ENCODE assay signal across 1 cellular context in genomic region chr6:27668442-27669275, GRCh38.
TF ChIP-seq lines count a peak whose summit lies in the region.

No MANE protein-coding gene starts in this region.

TF ChIP-seq in GM12878, 131 proteins besides CTCF, POLR2A, EP300 and RAD21 (continued from another document and continues in another):
- no peak for TF ChIP-seq PRDM15 (CRISPR knock-in tag; IDR thresholded peaks at IDR 0.05)
- TF ChIP-seq DPF2 (IDR thresholded peaks at IDR 0.05), result no peak
- TF ChIP-seq NR2C2 (IDR thresholded peaks at IDR 0.05; ENCODE audit: borderline replicate concordance, control insufficient read depth, insufficient read length, low read depth), result no peak
- no peak; the same call in 1 of the 2 replicates for TF ChIP-seq CREB1 (IDR thresholded peaks at IDR 0.05; ENCODE audit: low read depth)
- TF ChIP-seq BRCA1 (IDR thresholded peaks at IDR 0.05; ENCODE audit: low read depth, low read length), result no peak
- TF ChIP-seq STAT3 (IDR thresholded peaks at IDR 0.05; ENCODE audit: low read depth, low read length), result no peak
- no peak for TF ChIP-seq CBX3 (IDR thresholded peaks at IDR 0.05; ENCODE audit: borderline replicate concordance, low read depth)
- peak; percentile 50; the same call in 1 of the 2 replicates for TF ChIP-seq MTA3 (IDR thresholded peaks at IDR 0.05; ENCODE audit: borderline replicate concordance, low read length)
- no peak for TF ChIP-seq MYC (IDR thresholded peaks at IDR 0.05; ENCODE audit: insufficient read depth, insufficient read length, insufficient replicate concordance, low read length, severe bottlenecking)
- TF ChIP-seq ATF7 (IDR thresholded peaks at IDR 0.05; ENCODE audit: low read depth), result no peak
- TF ChIP-seq NFXL1 (IDR thresholded peaks at IDR 0.05; ENCODE audit: borderline replicate concordance), result no peak
- TF ChIP-seq, protein P1, sequence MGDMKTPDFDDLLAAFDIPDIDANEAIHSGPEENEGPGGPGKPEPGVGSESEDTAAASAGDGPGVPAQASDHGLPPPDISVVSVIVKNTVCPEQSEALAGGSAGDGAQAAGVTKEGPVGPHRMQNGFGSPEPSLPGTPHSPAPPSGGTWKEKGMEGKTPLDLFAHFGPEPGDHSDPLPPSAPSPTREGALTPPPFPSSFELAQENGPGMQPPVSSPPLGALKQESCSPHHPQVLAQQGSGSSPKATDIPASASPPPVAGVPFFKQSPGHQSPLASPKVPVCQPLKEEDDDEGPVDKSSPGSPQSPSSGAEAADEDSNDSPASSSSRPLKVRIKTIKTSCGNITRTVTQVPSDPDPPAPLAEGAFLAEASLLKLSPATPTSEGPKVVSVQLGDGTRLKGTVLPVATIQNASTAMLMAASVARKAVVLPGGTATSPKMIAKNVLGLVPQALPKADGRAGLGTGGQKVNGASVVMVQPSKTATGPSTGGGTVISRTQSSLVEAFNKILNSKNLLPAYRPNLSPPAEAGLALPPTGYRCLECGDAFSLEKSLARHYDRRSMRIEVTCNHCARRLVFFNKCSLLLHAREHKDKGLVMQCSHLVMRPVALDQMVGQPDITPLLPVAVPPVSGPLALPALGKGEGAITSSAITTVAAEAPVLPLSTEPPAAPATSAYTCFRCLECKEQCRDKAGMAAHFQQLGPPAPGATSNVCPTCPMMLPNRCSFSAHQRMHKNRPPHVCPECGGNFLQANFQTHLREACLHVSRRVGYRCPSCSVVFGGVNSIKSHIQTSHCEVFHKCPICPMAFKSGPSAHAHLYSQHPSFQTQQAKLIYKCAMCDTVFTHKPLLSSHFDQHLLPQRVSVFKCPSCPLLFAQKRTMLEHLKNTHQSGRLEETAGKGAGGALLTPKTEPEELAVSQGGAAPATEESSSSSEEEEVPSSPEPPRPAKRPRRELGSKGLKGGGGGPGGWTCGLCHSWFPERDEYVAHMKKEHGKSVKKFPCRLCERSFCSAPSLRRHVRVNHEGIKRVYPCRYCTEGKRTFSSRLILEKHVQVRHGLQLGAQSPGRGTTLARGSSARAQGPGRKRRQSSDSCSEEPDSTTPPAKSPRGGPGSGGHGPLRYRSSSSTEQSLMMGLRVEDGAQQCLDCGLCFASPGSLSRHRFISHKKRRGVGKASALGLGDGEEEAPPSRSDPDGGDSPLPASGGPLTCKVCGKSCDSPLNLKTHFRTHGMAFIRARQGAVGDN (IDR thresholded peaks at IDR 0.05), result no peak
- TF ChIP-seq GATAD2B (conservative IDR thresholded peaks at IDR 0.05; ENCODE audit: low read depth), result no peak
- no peak for TF ChIP-seq ZNF384 (IDR thresholded peaks at IDR 0.05; ENCODE audit: borderline replicate concordance, low read depth, low read length)
- no peak for TF ChIP-seq E2F4 (IDR thresholded peaks at IDR 0.05; ENCODE audit: low read depth, low read length)
- TF ChIP-seq CEBPZ (IDR thresholded peaks at IDR 0.05; ENCODE audit: low read depth, low read length), result no peak
- no peak for TF ChIP-seq LARP7 (IDR thresholded peaks at IDR 0.05)
- TF ChIP-seq MAX (IDR thresholded peaks at IDR 0.05; ENCODE audit: low read depth, low read length), result no peak
- TF ChIP-seq PKNOX1 (IDR thresholded peaks at IDR 0.05), result no peak
- TF ChIP-seq NFYA (IDR thresholded peaks at IDR 0.05; ENCODE audit: borderline replicate concordance, low read depth, low read length), result no peak
- no peak for TF ChIP-seq MXI1 (IDR thresholded peaks at IDR 0.05; ENCODE audit: low read depth, low read length)
- TF ChIP-seq, protein P2, sequence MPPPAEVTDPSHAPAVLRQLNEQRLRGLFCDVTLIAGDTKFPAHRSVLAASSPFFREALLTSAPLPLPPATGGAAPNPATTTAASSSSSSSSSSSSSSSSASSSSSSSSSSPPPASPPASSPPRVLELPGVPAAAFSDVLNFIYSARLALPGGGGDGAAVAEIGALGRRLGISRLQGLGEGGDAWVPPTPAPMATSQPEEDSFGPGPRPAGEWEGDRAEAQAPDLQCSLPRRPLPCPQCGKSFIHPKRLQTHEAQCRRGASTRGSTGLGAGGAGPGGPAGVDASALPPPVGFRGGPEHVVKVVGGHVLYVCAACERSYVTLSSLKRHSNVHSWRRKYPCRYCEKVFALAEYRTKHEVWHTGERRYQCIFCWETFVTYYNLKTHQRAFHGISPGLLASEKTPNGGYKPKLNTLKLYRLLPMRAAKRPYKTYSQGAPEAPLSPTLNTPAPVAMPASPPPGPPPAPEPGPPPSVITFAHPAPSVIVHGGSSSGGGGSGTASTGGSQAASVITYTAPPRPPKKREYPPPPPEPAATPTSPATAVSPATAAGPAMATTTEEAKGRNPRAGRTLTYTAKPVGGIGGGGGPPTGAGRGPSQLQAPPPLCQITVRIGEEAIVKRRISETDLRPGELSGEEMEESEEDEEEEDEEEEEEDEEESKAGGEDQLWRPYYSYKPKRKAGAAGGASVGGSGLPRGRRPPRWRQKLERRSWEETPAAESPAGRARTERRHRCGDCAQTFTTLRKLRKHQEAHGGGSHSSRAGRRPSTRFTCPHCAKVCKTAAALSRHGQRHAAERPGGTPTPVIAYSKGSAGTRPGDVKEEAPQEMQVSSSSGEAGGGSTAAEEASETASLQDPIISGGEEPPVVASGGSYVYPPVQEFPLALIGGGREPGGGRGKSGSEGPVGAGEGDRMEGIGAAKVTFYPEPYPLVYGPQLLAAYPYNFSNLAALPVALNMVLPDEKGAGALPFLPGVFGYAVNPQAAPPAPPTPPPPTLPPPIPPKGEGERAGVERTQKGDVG (CRISPR knock-in tag; IDR thresholded peaks at IDR 0.05), result no peak
- TF ChIP-seq TCF3 (IDR thresholded peaks at IDR 0.05; ENCODE audit: borderline replicate concordance, insufficient read depth, low read depth, low read length), result no peak
- no peak for TF ChIP-seq BACH1 (IDR thresholded peaks at IDR 0.05; ENCODE audit: borderline replicate concordance)
- TF ChIP-seq WRNIP1 (IDR thresholded peaks at IDR 0.05; ENCODE audit: borderline replicate concordance, low read depth, low read length), result no peak
- TF ChIP-seq RFX5 (IDR thresholded peaks at IDR 0.05; ENCODE audit: low read depth, low read length), result no peak
- TF ChIP-seq SUZ12 (IDR thresholded peaks at IDR 0.05; ENCODE audit: unreplicated experiment), result no peak
- no peak for TF ChIP-seq EED (IDR thresholded peaks at IDR 0.05; ENCODE audit: low read depth)
- TF ChIP-seq BHLHE40 (IDR thresholded peaks at IDR 0.05; ENCODE audit: borderline replicate concordance in 1 of 2, low read depth in 2 of 2, low read length in 1 of 2), result no peak
- TF ChIP-seq NR2F1 (conservative IDR thresholded peaks at IDR 0.05), result no peak
- TF ChIP-seq PAX5 (IDR thresholded peaks at IDR 0.05; ENCODE audit: borderline replicate concordance, low read depth, low read length), result no peak
- no peak for TF ChIP-seq CHD2 (IDR thresholded peaks at IDR 0.05; ENCODE audit: borderline replicate concordance, low read depth, low read length)
- no peak for TF ChIP-seq KAT2A (conservative IDR thresholded peaks at IDR 0.05; ENCODE audit: control insufficient read depth, low read depth, low read length)
- TF ChIP-seq SREBF2 (IDR thresholded peaks at IDR 0.05; ENCODE audit: low read length), result peak; percentile 87
- TF ChIP-seq IKZF2 (IDR thresholded peaks at IDR 0.05), result no peak; a peak in 1 of 4 replicates
- TF ChIP-seq KDM1A (IDR thresholded peaks at IDR 0.05; ENCODE audit: borderline replicate concordance), result 0 out of 2 replicates have a peak, but pooled peaks have one; percentile 25
- TF ChIP-seq, protein P3, sequence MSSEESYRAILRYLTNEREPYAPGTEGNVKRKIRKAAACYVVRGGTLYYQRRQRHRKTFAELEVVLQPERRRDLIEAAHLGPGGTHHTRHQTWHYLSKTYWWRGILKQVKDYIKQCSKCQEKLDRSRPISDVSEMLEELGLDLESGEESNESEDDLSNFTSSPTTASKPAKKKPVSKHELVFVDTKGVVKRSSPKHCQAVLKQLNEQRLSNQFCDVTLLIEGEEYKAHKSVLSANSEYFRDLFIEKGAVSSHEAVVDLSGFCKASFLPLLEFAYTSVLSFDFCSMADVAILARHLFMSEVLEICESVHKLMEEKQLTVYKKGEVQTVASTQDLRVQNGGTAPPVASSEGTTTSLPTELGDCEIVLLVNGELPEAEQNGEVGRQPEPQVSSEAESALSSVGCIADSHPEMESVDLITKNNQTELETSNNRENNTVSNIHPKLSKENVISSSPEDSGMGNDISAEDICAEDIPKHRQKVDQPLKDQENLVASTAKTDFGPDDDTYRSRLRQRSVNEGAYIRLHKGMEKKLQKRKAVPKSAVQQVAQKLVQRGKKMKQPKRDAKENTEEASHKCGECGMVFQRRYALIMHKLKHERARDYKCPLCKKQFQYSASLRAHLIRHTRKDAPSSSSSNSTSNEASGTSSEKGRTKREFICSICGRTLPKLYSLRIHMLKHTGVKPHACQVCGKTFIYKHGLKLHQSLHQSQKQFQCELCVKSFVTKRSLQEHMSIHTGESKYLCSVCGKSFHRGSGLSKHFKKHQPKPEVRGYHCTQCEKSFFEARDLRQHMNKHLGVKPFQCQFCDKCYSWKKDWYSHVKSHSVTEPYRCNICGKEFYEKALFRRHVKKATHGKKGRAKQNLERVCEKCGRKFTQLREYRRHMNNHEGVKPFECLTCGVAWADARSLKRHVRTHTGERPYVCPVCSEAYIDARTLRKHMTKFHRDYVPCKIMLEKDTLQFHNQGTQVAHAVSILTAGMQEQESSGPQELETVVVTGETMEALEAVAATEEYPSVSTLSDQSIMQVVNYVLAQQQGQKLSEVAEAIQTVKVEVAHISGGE (CRISPR knock-in tag; IDR thresholded peaks at IDR 0.05), result no peak
